Comparison of ENCODE assay signal across 11 cellular contexts in genomic region chr21:17708541-17709265, GRCh38.
DNase-seq lines count a peak whose midpoint lies in the region; ATAC-seq, FAIRE-seq and TF ChIP-seq lines count a peak whose summit lies in the region.
"Had no signal": no experiment of that assay in that cellular context is flagged by ENCODE, and none has a peak within 500 bp of the region (broad histone marks: within the 10 kb centered on the region; RNA-seq: fewer than 3 reads in every experiment).

No MANE protein-coding gene starts in this region.

- CTCF ChIA-PET in RWPE1 (lab: Yijun Ruan, JAX) = interaction anchor here (0.7 kb wide), 1 partner anchor 11 kb away, joined by 5 read pairs; no protein-coding TSS in a partner anchor

- H3K27me3 Mint-ChIP-seq in naive thymus-derived CD8-positive, alpha-beta T cell = peaks cover 0 to 2% (median 0%) of the 10 kb centered on the region in 5 donors

- ATAC-seq in GM19467 (IDR thresholded peaks at IDR 0.05; ENCODE audit: unreplicated experiment) (peak; percentile 52), HG02973 (IDR thresholded peaks at IDR 0.05; ENCODE audit: unreplicated experiment) (peak; percentile 48)
- no peak for ATAC-seq in naive thymus-derived CD8-positive, alpha-beta T cell

- POLR2A ChIA-PET in RWPE1 (lab: Yijun Ruan, JAX; ENCODE audit: low non-redundant PET) = no interaction called here
- POLR2A ChIA-PET in naive thymus-derived CD8-positive, alpha-beta T cell (lab: Charles Lee) = no interaction called here

- DNase-seq in GM12891 (ENCODE audit: insufficient read length, low spot score) = no peak
- no peak for DNase-seq in RWPE1 (ENCODE audit: low spot score)
- no peak for DNase-seq in NCI-H226
- DNase-seq in NCI-H2107 treated with DMSO at 0.1 percent for 48 hours (lab: John Stamatoyannopoulos, UW; ENCODE audit: unreplicated experiment) = no peak
- DNase-seq in naive thymus-derived CD8-positive, alpha-beta T cell = no peak
- DNase-seq in stimulated activated naive CD4-positive, alpha-beta T cell (lab: John Stamatoyannopoulos, UW) = no peak
- DNase-seq: midbrain, RPMI8226 had no signal

- H3K9me3 Mint-ChIP-seq in naive thymus-derived CD8-positive, alpha-beta T cell = peaks cover 0 to 23% (median 14%) of the 10 kb centered on the region in 9 donors

- peak overlapping the region; percentile 57 for H3K27ac ChIP-seq in RWPE1
- H3K27ac ChIP-seq: BLaER1 treated with 17β-estradiol and CSF1 and Interleukin-3, amounts not matched to agents 10 nM and 100 nM had no signal

- peaks cover 0 to 23% (median 5%) of the 10 kb centered on the region in 3 donors for H3K36me3 Mint-ChIP-seq in naive thymus-derived CD8-positive, alpha-beta T cell

- peak; percentile 35 for FAIRE-seq in GM12891 (lab: Jason Lieb, UNC)

- no peak for TF ChIP-seq CTCF in RWPE1 (conservative IDR thresholded peaks at IDR 0.05; ENCODE audit: low read depth)

- TF ChIP-seq POLR2A in GM12891 (IDR thresholded peaks at IDR 0.05; ENCODE audit: low read depth, low read length) = no peak

- H3K4me1 Mint-ChIP-seq in naive thymus-derived CD8-positive, alpha-beta T cell = peaks cover 3 to 12% (median 4%) of the 10 kb centered on the region in 4 donors

- no peak overlapping the region for H3K27ac Mint-ChIP-seq in naive thymus-derived CD8-positive, alpha-beta T cell

- no peak overlapping the region for H3K4me3 Mint-ChIP-seq in naive thymus-derived CD8-positive, alpha-beta T cell

TF ChIP-seq in GM12891, 5 proteins besides CTCF, POLR2A, EP300 and RAD21:
- no peak for TF ChIP-seq TAF1 (IDR thresholded peaks at IDR 0.05; ENCODE audit: low read depth, low read length)

Comparison
In these comparisons a context has a peak if more than half of its experiments do, and no peak if none do; other contexts are left out.
1. ATAC-seq: peak in GM19467 (single experiment) and HG02973 (single experiment); none in naive thymus-derived CD8-positive, alpha-beta T cell (0 of 2).